8 cellular contexts compared by ENCODE assay signal in the genomic region with DNA sequence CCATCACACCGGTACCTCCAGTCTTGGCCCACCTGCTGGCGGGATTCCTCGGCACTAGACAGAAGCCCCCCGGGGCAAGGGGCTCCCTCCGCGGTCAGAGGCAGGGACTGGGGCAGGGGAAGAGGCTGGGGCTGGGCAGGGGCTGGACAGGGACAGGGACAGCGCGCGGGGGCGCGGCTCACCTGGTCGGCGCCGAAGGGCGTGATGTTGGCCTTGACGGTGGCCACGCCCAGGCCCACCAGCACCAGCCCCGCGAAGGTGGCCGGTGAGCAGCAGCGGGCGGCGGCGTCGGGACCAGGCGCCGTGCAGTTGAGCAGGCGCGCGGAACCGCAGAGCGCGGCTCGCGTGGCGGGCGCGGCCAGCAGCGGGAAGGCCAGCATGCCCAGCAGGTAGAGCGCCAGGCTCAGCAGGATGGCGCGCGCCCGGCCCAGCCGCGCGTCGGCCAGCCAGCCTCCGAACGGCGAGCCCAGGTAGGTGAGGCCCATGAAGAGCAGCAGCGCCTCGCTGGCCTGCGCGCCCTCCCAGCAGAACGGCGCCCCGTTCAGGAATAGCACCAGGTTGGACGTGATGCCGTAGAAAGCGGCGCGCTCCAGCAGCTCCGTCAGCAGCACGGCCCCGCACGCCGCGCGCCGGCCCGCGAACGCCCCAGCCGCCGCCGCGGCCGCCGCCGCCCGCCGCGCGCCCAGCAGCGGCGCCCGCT. TPM values are rescaled to one million over a fixed set of nuclear protein-coding genes. Genes with fewer than 3 reads are reported as not detected.
DNase-seq lines count a peak whose midpoint lies in the region; ATAC-seq and TF ChIP-seq lines count a peak whose summit lies in the region.

No MANE protein-coding gene starts in this region.

- DNase-seq in NCI-H1417 (lab: John Stamatoyannopoulos, UW) (peak; percentile 62 to 86 (median 83)), NCI-H1417 treated with DMSO at 0.1 percent for 48 hours (lab: John Stamatoyannopoulos, UW) (no peak), activated T-helper 1 cell treated with Interleukin-2 at 50 U/mL for 16 hours (ENCODE audit: low read depth) (peak; percentile 9), left cardiac atrium (peak; percentile 41), gastrocnemius medialis (peak in 1 of 2 donors; percentile 51), NCI-H524 treated with DMSO at 0.1 percent for 48 hours (lab: John Stamatoyannopoulos, UW) (no peak)

- no peak for TF ChIP-seq EP300 in Ishikawa (IDR thresholded peaks at IDR 0.05; ENCODE audit: borderline replicate concordance)

- no peaks in the 10 kb centered on the region for H3K36me3 ChIP-seq in gastrocnemius medialis

- no peaks in the 10 kb centered on the region for H3K27me3 ChIP-seq in gastrocnemius medialis

- no peak for TF ChIP-seq CTCF in gastrocnemius medialis (IDR thresholded peaks at IDR 0.05 in 4 of 5, conservative IDR thresholded peaks at IDR 0.05 in 1 of 5)

- H3K4me1 ChIP-seq in gastrocnemius medialis, result peaks cover 56 to 60% of the 10 kb centered on the region in 2 donors

- TF ChIP-seq RAD21 in Ishikawa (IDR thresholded peaks at IDR 0.05; ENCODE audit: low read depth), result no peak

- H3K9me3 ChIP-seq in gastrocnemius medialis, result no peaks in the 10 kb centered on the region

- H3K4me3 ChIP-seq in gastrocnemius medialis, result peak overlapping the region; percentile 71 to 93 (median 86)

- H3K27ac ChIP-seq in gastrocnemius medialis, result peak overlapping the region; percentile 86 to 98 (median 96)

- intact Hi-C loops in left cardiac atrium (cut with DNase I), result no loop called here
- intact Hi-C loops in gastrocnemius medialis (cut with DNase I; ENCODE audit: low total_unique reads), result loop anchor here (5.0 kb wide), 1 partner anchor 36 kb away; no protein-coding TSS in a partner anchor

- ATAC-seq in GM21825 (IDR thresholded peaks at IDR 0.05; ENCODE audit: unreplicated experiment), result peak; percentile 17
- ATAC-seq in left cardiac atrium, result peak; percentile 12 to 31
- peak; percentile 7 to 26 for ATAC-seq in gastrocnemius medialis

- in situ Hi-C loops in gastrocnemius medialis (cut with MboI; ENCODE audit: low sequenced_read_pairs in 4 of 4), result no loop called here

- TF ChIP-seq POLR2A in gastrocnemius medialis (IDR thresholded peaks at IDR 0.05), result no peak

TF ChIP-seq in Ishikawa, 13 proteins besides CTCF, POLR2A, EP300 and RAD21:
- TF ChIP-seq TEAD4 (IDR thresholded peaks at IDR 0.05), result no peak
- TF ChIP-seq NFIC (IDR thresholded peaks at IDR 0.05), result 0 out of 2 replicates have a peak, but pooled peaks have one; percentile 4
- TF ChIP-seq, protein P1, sequence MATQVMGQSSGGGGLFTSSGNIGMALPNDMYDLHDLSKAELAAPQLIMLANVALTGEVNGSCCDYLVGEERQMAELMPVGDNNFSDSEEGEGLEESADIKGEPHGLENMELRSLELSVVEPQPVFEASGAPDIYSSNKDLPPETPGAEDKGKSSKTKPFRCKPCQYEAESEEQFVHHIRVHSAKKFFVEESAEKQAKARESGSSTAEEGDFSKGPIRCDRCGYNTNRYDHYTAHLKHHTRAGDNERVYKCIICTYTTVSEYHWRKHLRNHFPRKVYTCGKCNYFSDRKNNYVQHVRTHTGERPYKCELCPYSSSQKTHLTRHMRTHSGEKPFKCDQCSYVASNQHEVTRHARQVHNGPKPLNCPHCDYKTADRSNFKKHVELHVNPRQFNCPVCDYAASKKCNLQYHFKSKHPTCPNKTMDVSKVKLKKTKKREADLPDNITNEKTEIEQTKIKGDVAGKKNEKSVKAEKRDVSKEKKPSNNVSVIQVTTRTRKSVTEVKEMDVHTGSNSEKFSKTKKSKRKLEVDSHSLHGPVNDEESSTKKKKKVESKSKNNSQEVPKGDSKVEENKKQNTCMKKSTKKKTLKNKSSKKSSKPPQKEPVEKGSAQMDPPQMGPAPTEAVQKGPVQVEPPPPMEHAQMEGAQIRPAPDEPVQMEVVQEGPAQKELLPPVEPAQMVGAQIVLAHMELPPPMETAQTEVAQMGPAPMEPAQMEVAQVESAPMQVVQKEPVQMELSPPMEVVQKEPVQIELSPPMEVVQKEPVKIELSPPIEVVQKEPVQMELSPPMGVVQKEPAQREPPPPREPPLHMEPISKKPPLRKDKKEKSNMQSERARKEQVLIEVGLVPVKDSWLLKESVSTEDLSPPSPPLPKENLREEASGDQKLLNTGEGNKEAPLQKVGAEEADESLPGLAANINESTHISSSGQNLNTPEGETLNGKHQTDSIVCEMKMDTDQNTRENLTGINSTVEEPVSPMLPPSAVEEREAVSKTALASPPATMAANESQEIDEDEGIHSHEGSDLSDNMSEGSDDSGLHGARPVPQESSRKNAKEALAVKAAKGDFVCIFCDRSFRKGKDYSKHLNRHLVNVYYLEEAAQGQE (IDR thresholded peaks at IDR 0.05; ENCODE audit: low read depth), result peak; percentile 39; the same call in 1 of the 2 replicates
- no peak for TF ChIP-seq ZBTB7A (IDR thresholded peaks at IDR 0.05; ENCODE audit: low read depth)
- TF ChIP-seq TCF12 (IDR thresholded peaks at IDR 0.05; ENCODE audit: low read depth), result no peak
- TF ChIP-seq YY1 (IDR thresholded peaks at IDR 0.05; ENCODE audit: low read depth), result no peak
- TF ChIP-seq FOXM1 (IDR thresholded peaks at IDR 0.05; ENCODE audit: borderline replicate concordance, low read depth), result no peak
- TF ChIP-seq, protein P2, sequence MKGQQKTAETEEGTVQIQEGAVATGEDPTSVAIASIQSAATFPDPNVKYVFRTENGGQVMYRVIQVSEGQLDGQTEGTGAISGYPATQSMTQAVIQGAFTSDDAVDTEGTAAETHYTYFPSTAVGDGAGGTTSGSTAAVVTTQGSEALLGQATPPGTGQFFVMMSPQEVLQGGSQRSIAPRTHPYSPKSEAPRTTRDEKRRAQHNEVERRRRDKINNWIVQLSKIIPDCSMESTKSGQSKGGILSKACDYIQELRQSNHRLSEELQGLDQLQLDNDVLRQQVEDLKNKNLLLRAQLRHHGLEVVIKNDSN (IDR thresholded peaks at IDR 0.05), result no peak
- TF ChIP-seq EGR1 (IDR thresholded peaks at IDR 0.05), result no peak
- TF ChIP-seq TAF1 (IDR thresholded peaks at IDR 0.05; ENCODE audit: low read depth), result no peak
- no peak for TF ChIP-seq CREB1 (IDR thresholded peaks at IDR 0.05; ENCODE audit: low read depth)
- no peak for TF ChIP-seq CEBPB (IDR thresholded peaks at IDR 0.05)
- TF ChIP-seq, protein P3, sequence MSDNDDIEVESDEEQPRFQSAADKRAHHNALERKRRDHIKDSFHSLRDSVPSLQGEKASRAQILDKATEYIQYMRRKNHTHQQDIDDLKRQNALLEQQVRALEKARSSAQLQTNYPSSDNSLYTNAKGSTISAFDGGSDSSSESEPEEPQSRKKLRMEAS (IDR thresholded peaks at IDR 0.05), result peak; percentile 64; the same call in 1 of the 2 replicates

RNA-seq across cellular contexts. Expression of a gene that starts 0.4 kb away (rescaled TPM):
- total RNA-seq in left cardiac atrium (10 to 100 TPM; 15.6 to 16.2 TPM), gastrocnemius medialis (100 to 1,000 TPM in 1 of 4 donors, 10 to 100 TPM in 3; 59.8 to 122 (median 79.1) TPM)

RNA-seq across cellular contexts. Expression of a gene that starts 29.9 kb away (rescaled TPM):
- under 1 TPM; 0.38 to 0.50 TPM for total RNA-seq in left cardiac atrium
- 1 to 10 TPM; 1.0 to 4.9 (median 3.0) TPM for total RNA-seq in gastrocnemius medialis

Comparison
In these comparisons a context has a peak if more than half of its experiments do, and no peak if none do; other contexts are left out.
1. DNase-seq: peak in NCI-H1417 (3 of 3), activated T-helper 1 cell treated with Interleukin-2 at 50 U/mL for 16 hours (single experiment) and left cardiac atrium (single experiment); none in NCI-H1417 treated with DMSO at 0.1 percent for 48 hours (single experiment) and NCI-H524 treated with DMSO at 0.1 percent for 48 hours (single experiment).
2. Peak in every context shown above with its lines, with median percentiles within 50 percentile points of each other: ATAC-seq.